1 cellular context compared by ENCODE assay signal in the genomic region with DNA sequence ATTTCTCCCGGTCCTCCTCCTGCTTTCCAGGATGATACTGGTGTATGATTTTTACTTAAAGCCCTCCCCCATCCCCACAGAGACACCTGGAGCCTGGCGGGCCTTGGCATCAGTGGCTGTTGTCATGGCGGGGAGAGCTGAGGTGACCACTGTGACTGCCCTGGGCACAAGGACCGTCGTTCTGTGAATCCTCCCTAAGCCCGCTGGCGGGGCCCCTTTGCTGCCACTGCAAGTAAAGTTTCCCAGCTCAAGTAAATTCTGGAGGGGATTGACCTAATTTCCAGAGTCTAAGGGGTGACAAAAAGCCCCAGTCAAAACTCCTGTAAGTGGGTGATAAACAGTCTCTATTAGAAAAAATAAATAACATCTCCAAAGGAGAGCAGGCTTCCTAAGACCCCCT.
TF ChIP-seq lines count a peak whose summit lies in the region.

No MANE protein-coding gene starts in this region.

TF ChIP-seq in HepG2, 621 proteins besides CTCF, POLR2A, EP300 and RAD21 (continued from another document):
- TF ChIP-seq ZNF30 (CRISPR knock-in tag; IDR thresholded peaks at IDR 0.05) = no peak
- no peak for TF ChIP-seq ATF3 (CRISPR knock-in tag; IDR thresholded peaks at IDR 0.05)
- no peak for TF ChIP-seq ZNF780A (CRISPR knock-in tag; IDR thresholded peaks at IDR 0.05)
- no peak for TF ChIP-seq NFATC3 (CRISPR knock-in tag; IDR thresholded peaks at IDR 0.05)
- TF ChIP-seq SKIL (CRISPR knock-in tag; IDR thresholded peaks at IDR 0.05; ENCODE audit: borderline replicate concordance) = no peak
